Comparison of ENCODE assay signal across 1 cellular context in the genomic region with DNA sequence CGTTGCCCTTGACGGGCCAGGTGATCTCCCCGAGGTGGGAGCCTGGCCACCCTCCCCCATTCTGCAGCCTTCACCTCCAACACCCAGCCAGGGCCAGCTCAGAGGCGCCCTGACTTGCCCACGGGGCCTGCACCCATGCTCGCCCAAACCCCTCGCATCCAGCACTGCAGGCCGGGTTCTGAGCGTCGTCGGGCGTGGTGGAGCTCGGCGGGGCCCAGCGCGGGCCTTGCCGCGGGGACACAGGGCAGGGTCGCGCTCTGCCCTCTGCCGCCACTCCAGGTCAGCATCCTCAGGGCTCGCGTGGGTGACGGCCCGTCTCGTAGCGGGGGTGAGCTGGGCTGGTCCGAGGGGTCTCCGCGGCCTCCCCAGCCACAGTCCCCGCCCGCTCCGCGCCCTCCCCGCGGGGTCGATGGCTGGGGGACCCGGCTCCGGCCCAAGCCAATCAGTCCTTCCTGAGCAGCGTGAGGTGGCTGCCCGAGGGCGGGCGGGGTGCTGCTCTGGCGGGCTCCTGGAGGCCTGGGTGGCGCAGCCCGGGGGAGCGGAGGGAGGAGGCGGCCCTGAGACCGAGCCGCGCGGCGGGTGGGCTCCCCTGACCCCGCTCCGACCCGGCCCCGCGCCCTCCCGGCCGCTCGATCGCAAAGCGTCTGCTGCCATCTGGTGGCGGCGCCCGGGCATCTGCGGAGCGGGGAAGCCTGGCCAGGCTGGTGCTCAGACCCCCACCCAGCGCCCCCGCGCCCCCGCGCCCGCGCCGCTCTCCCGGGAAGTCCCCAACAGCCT.
TF ChIP-seq lines count a peak whose summit lies in the region.

No MANE protein-coding gene starts in this region.

TF ChIP-seq in HepG2, 621 proteins besides CTCF, POLR2A, EP300 and RAD21 (continued from another document):
- TF ChIP-seq, protein P1, sequence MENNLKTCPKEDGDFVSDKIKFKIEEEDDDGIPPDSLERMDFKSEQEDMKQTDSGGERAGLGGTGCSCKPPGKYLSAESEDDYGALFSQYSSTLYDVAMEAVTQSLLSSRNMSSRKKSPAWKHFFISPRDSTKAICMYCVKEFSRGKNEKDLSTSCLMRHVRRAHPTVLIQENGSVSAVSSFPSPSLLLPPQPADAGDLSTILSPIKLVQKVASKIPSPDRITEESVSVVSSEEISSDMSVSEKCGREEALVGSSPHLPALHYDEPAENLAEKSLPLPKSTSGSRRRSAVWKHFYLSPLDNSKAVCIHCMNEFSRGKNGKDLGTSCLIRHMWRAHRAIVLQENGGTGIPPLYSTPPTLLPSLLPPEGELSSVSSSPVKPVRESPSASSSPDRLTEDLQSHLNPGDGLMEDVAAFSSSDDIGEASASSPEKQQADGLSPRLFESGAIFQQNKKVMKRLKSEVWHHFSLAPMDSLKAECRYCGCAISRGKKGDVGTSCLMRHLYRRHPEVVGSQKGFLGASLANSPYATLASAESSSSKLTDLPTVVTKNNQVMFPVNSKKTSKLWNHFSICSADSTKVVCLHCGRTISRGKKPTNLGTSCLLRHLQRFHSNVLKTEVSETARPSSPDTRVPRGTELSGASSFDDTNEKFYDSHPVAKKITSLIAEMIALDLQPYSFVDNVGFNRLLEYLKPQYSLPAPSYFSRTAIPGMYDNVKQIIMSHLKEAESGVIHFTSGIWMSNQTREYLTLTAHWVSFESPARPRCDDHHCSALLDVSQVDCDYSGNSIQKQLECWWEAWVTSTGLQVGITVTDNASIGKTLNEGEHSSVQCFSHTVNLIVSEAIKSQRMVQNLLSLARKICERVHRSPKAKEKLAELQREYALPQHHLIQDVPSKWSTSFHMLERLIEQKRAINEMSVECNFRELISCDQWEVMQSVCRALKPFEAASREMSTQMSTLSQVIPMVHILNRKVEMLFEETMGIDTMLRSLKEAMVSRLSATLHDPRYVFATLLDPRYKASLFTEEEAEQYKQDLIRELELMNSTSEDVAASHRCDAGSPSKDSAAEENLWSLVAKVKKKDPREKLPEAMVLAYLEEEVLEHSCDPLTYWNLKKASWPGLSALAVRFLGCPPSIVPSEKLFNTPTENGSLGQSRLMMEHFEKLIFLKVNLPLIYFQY (CRISPR knock-in tag; IDR thresholded peaks at IDR 0.05; ENCODE audit: borderline replicate concordance) = 0 out of 2 replicates have a peak, but pooled peaks have one; percentile 79
- TF ChIP-seq MYC (CRISPR knock-in tag; IDR thresholded peaks at IDR 0.05; ENCODE audit: borderline replicate concordance) = no peak
- peak; percentile 40; the same call in 1 of the 2 replicates for TF ChIP-seq ZFP91 (CRISPR knock-in tag; IDR thresholded peaks at IDR 0.05; ENCODE audit: borderline replicate concordance)
- TF ChIP-seq BHLHE40 (IDR thresholded peaks at IDR 0.05; ENCODE audit: low read length) = no peak
- TF ChIP-seq, protein P2, sequence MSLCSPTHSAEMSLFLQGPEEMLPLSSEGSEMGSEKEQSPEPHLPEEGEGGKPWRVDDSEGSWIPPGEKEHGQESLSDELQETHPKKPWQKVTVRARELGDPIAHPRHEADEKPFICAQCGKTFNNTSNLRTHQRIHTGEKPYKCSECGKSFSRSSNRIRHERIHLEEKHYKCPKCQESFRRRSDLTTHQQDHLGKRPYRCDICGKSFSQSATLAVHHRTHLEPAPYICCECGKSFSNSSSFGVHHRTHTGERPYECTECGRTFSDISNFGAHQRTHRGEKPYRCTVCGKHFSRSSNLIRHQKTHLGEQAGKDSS (CRISPR knock-in tag; IDR thresholded peaks at IDR 0.05; ENCODE audit: borderline replicate concordance, low read depth) = peak; percentile 41; the same call in 1 of the 2 replicates
- TF ChIP-seq, protein P3, sequence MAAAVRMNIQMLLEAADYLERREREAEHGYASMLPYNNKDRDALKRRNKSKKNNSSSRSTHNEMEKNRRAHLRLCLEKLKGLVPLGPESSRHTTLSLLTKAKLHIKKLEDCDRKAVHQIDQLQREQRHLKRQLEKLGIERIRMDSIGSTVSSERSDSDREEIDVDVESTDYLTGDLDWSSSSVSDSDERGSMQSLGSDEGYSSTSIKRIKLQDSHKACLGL (CRISPR knock-in tag; IDR thresholded peaks at IDR 0.05) = peak; percentile 38; the same call in 1 of the 2 replicates
- TF ChIP-seq PCBP2 (optimal IDR thresholded peaks at IDR 0.05; ENCODE audit: low read depth, low read length, poor library complexity, severe bottlenecking) = no peak
